ENCODE assay signal across 16 cellular contexts in genomic region chr1:237250055-237250454, GRCh38.
DNase-seq lines count a peak whose midpoint lies in the region; ATAC-seq lines count a peak whose summit lies in the region.
"Had no signal": no experiment of that assay in that cellular context is flagged by ENCODE, and none has a peak within 500 bp of the region (broad histone marks: within the 10 kb centered on the region; RNA-seq: fewer than 3 reads in every experiment).

No MANE protein-coding gene starts in this region.

- no peak for DNase-seq in Right ventricle myocardium superior
- DNase-seq in cardiac septum (ENCODE audit: low spot score): no peak
- DNase-seq in left cardiac atrium: no peak
- peak; percentile 9 for DNase-seq in iPS-NIHi11 (ENCODE audit: low spot score)
- DNase-seq in COR-L47 (lab: John Stamatoyannopoulos, UW): no peak
- DNase-seq in stimulated activated naive CD4-positive, alpha-beta T cell treated with Interleukin-2 at 50 U/mL for 16 hours (lab: John Stamatoyannopoulos, UW): no peak
- DNase-seq: CD8-positive, alpha-beta T cell; DMS 273 treated with DMSO at 0.1 percent for 48 hours; DMS53; DND-41; EL; GOT3; H7; HFFc6 had no signal

- intact Hi-C loops in Right ventricle myocardium superior (cut with DNase I): no loop called here
- intact Hi-C loops in cardiac septum (cut with DNase I): no loop called here
- intact Hi-C loops in left cardiac atrium (cut with DNase I): no loop called here

- peak; percentile 20 for ATAC-seq in Right ventricle myocardium superior (ENCODE audit: poor library complexity)
- peak; percentile 24 to 53 for ATAC-seq in left cardiac atrium
- ATAC-seq: CD8-positive, alpha-beta T cell; GM12878; HCT116 had no signal
